Comparison of ENCODE assay signal across 29 cellular contexts in genomic region chr6:30265594-30265993, GRCh38.
"Had no signal": no experiment of that assay in that cellular context is flagged by ENCODE, and none has a peak within 500 bp of the region (broad histone marks: within the 10 kb centered on the region; RNA-seq: fewer than 3 reads in every experiment).

No MANE protein-coding gene starts in this region.

- H3K4me3 ChIP-seq: adrenal gland, breast epithelium, cardiac muscle cell, colonic mucosa had no signal

- H3K27ac ChIP-seq: adrenal gland, breast epithelium, cardiac muscle cell, colonic mucosa had no signal

- FAIRE-seq: frontal cortex had no signal

- H3K4me1 Mint-ChIP-seq: activated CD4-positive, alpha-beta T cell treated with anti-CD3 and anti-CD28 coated beads for 36 hours; activated CD4-positive, alpha-beta T cell treated with anti-CD3 and anti-CD28 coated beads, Interleukin-2, amount 10 ng/mL, durations not matched to agents 24 days and 14 days; activated naive CD4-positive, alpha-beta T cell treated with anti-CD3 and anti-CD28 coated beads, Interleukin-2, amount 50 U/mL, for 24 hours; activated naive CD8-positive, alpha-beta T cell treated with anti-CD3 and anti-CD28 coated beads for 36 hours; endodermal cell had no signal

- H3K27ac Mint-ChIP-seq: activated CD4-positive, alpha-beta memory T cell treated with anti-CD3 and anti-CD28 coated beads for 36 hours; activated CD4-positive, alpha-beta T cell treated with anti-CD3 and anti-CD28 coated beads for 36 hours; activated CD4-positive, alpha-beta T cell treated with anti-CD3 and anti-CD28 coated beads, Interleukin-2, amount 10 ng/mL, durations not matched to agents 24 days and 14 days; activated CD8-positive, alpha-beta memory T cell treated with anti-CD3 and anti-CD28 coated beads, Interleukin-2, amount 10 ng/mL, durations not matched to agents 7 days and 5 days; activated CD8-positive, alpha-beta T cell treated with anti-CD3 and anti-CD28 coated beads, Interleukin-2, amount 10 ng/mL, durations not matched to agents 7 days and 5 days; activated naive CD4-positive, alpha-beta T cell treated with anti-CD3 and anti-CD28 coated beads for 36 hours; activated naive CD4-positive, alpha-beta T cell treated with anti-CD3 and anti-CD28 coated beads, Interleukin-2, amount 50 U/mL, for 24 hours; activated naive CD8-positive, alpha-beta T cell treated with anti-CD3 and anti-CD28 coated beads for 36 hours; activated naive CD8-positive, alpha-beta T cell treated with anti-CD3 and anti-CD28 coated beads, Interleukin-2, amount 50 U/mL, for 24 hours; activated T-helper 1 cell treated with anti-CD3 and anti-CD28 coated beads, Interleukin-12 subunit alpha, Interleukin-12 subunit beta, Interleukin-2, Interleukin-4 antibody, amounts not matched to agents 30 ng/mL and 10 ng/mL and 1 ng/mL, durations not matched to agents 14 hours and 24 hours and 36 hours; activated T-helper 2 cell treated with anti-CD3 and anti-CD28 coated beads, Interferon-gamma antibody, Interleukin-2, Interleukin-4, amounts not matched to agents 10 μg/mL and 5 μg/mL and 100 μg/mL, durations not matched to agents 14 hours and 24 hours and 36 hours; endodermal cell had no signal

- H3K4me1 ChIP-seq: breast epithelium, colonic mucosa had no signal

- H3K27me3 ChIP-seq: adrenal gland, breast epithelium, colonic mucosa had no signal

- DNase-seq: activated CD4-positive, alpha-beta memory T cell treated with anti-CD3 and anti-CD28 coated beads for 36 hours; activated CD4-positive, alpha-beta T cell treated with anti-CD3 and anti-CD28 coated beads for 36 hours; activated CD4-positive, alpha-beta T cell treated with anti-CD3 and anti-CD28 coated beads, Interleukin-2, amount 10 ng/mL, durations not matched to agents 24 days and 14 days; activated CD4-positive, CD25-positive, alpha-beta regulatory T cell; activated CD4-positive, CD25-positive, alpha-beta regulatory T cell treated with anti-CD3 and anti-CD28 coated beads, Interleukin-2, amount 50 U/mL, for 72 hours; activated CD8-positive, alpha-beta memory T cell treated with anti-CD3 and anti-CD28 coated beads, Interleukin-2, amount 10 ng/mL, durations not matched to agents 7 days and 5 days; activated CD8-positive, alpha-beta memory T cell treated with anti-CD3 and anti-CD28 coated beads, Interleukin-2, amount 50 U/mL, for 4 hours; activated CD8-positive, alpha-beta T cell treated with anti-CD3 and anti-CD28 coated beads, Interleukin-2, amount 10 ng/mL, durations not matched to agents 7 days and 5 days; activated effector memory CD4-positive, alpha-beta T cell treated with anti-CD3 and anti-CD28 coated beads, Interleukin-2, amount 50 U/mL, for 16 hours; activated naive CD4-positive, alpha-beta T cell treated with anti-CD3 and anti-CD28 coated beads for 36 hours; activated naive CD8-positive, alpha-beta T cell treated with anti-CD3 and anti-CD28 coated beads for 36 hours; activated naive CD8-positive, alpha-beta T cell treated with anti-CD3 and anti-CD28 coated beads, Interleukin-2, amount 50 U/mL, for 24 hours; activated T-cell treated with anti-CD3 and anti-CD28 coated beads, Interleukin-2, amount 50 U/mL, for 1 hour; activated T-cell treated with anti-CD3 and anti-CD28 coated beads, Interleukin-2, amount 50 U/mL, for 48 hours; adrenal gland; aorta; central memory CD4-positive, alpha-beta T cell; cerebellar nuclear complex; colonic mucosa; effector memory CD4-positive, alpha-beta T cell; endodermal cell; T-helper 2 cell had no signal

- H3K4me3 Mint-ChIP-seq: activated CD4-positive, alpha-beta memory T cell treated with anti-CD3 and anti-CD28 coated beads for 36 hours; activated CD4-positive, alpha-beta T cell treated with anti-CD3 and anti-CD28 coated beads for 36 hours; activated CD4-positive, alpha-beta T cell treated with anti-CD3 and anti-CD28 coated beads, Interleukin-2, amount 10 ng/mL, durations not matched to agents 24 days and 14 days; activated CD8-positive, alpha-beta memory T cell treated with anti-CD3 and anti-CD28 coated beads, Interleukin-2, amount 10 ng/mL, durations not matched to agents 7 days and 5 days; activated CD8-positive, alpha-beta T cell treated with anti-CD3 and anti-CD28 coated beads, Interleukin-2, amount 10 ng/mL, durations not matched to agents 7 days and 5 days; activated naive CD4-positive, alpha-beta T cell treated with anti-CD3 and anti-CD28 coated beads for 36 hours; activated naive CD4-positive, alpha-beta T cell treated with anti-CD3 and anti-CD28 coated beads, Interleukin-2, amount 50 U/mL, for 24 hours; activated naive CD8-positive, alpha-beta T cell treated with anti-CD3 and anti-CD28 coated beads for 36 hours; activated naive CD8-positive, alpha-beta T cell treated with anti-CD3 and anti-CD28 coated beads, Interleukin-2, amount 50 U/mL, for 24 hours; activated T-helper 1 cell treated with anti-CD3 and anti-CD28 coated beads, Interleukin-12 subunit alpha, Interleukin-12 subunit beta, Interleukin-2, Interleukin-4 antibody, amounts not matched to agents 30 ng/mL and 10 ng/mL and 1 ng/mL, durations not matched to agents 14 hours and 24 hours and 36 hours; endodermal cell had no signal

- ATAC-seq: activated CD4-positive, alpha-beta T cell treated with anti-CD3 and anti-CD28 coated beads for 36 hours; activated CD8-positive, alpha-beta memory T cell treated with anti-CD3 and anti-CD28 coated beads, Interleukin-2, amount 10 ng/mL, durations not matched to agents 7 days and 5 days; activated CD8-positive, alpha-beta T cell treated with anti-CD3 and anti-CD28 coated beads, Interleukin-2, amount 10 ng/mL, durations not matched to agents 7 days and 5 days; activated naive CD8-positive, alpha-beta T cell treated with anti-CD3 and anti-CD28 coated beads, Interleukin-2, amount 50 U/mL, for 24 hours; esophagus mucosa had no signal

- H3K9me3 Mint-ChIP-seq: activated CD4-positive, alpha-beta memory T cell treated with anti-CD3 and anti-CD28 coated beads for 36 hours; activated naive CD4-positive, alpha-beta T cell treated with anti-CD3 and anti-CD28 coated beads for 36 hours; activated naive CD4-positive, alpha-beta T cell treated with anti-CD3 and anti-CD28 coated beads, Interleukin-2, amount 50 U/mL, for 24 hours; activated naive CD8-positive, alpha-beta T cell treated with anti-CD3 and anti-CD28 coated beads for 36 hours; activated naive CD8-positive, alpha-beta T cell treated with anti-CD3 and anti-CD28 coated beads, Interleukin-2, amount 50 U/mL, for 24 hours; activated T-helper 1 cell treated with anti-CD3 and anti-CD28 coated beads, Interleukin-12 subunit alpha, Interleukin-12 subunit beta, Interleukin-2, Interleukin-4 antibody, amounts not matched to agents 30 ng/mL and 10 ng/mL and 1 ng/mL, durations not matched to agents 14 hours and 24 hours and 36 hours; activated T-helper 2 cell treated with anti-CD3 and anti-CD28 coated beads, Interferon-gamma antibody, Interleukin-2, Interleukin-4, amounts not matched to agents 10 μg/mL and 5 μg/mL and 100 μg/mL, durations not matched to agents 14 hours and 24 hours and 36 hours had no signal

- H3K9me3 ChIP-seq: adrenal gland, breast epithelium, colonic mucosa had no signal

- H3K36me3 ChIP-seq: adrenal gland, breast epithelium, cardiac muscle cell, colonic mucosa had no signal
